Comparison of ENCODE assay signal across 12 cellular contexts in the genomic region with DNA sequence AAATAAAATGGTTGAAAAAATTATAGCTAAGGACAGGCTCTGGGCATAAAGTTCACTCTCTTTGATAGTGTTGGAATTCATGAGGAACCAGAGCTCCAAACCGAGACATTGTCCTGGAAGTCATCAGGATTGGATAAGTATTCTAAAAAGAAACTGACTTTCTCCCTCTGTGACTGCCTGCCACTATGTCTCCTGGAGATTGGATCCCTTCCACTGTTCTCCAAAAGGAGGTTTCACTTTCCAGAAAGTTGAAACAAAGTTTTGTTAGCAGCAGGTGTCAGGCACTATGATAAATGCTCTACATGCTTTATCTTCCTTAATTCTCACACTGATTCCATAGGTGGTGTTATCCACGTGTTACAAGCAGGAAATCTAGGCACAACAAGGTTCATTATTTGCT. TPM values are rescaled to one million over a fixed set of nuclear protein-coding genes. Genes with fewer than 3 reads are reported as not detected.
A peak's percentile ranks its signal among the peaks of the same experiment; 100 is the strongest.
DNase-seq lines count a peak whose midpoint lies in the region; ATAC-seq, FAIRE-seq and TF ChIP-seq lines count a peak whose summit lies in the region.
"Had no signal": no experiment of that assay in that cellular context is flagged by ENCODE, and none has a peak within 500 bp of the region (broad histone marks: within the 10 kb centered on the region; RNA-seq: fewer than 3 reads in every experiment).

No MANE protein-coding gene starts in this region.

- H3K9me3 Mint-ChIP-seq in nephron progenitor cell: no peaks in the 10 kb centered on the region

- intact Hi-C loops in pancreas (cut with DNase I): no loop called here

- no peak for FAIRE-seq in pancreas (lab: Jason Lieb, UNC)

- H3K36me3 Mint-ChIP-seq in nephron progenitor cell (ENCODE audit: low read depth): no peaks in the 10 kb centered on the region

- no peaks in the 10 kb centered on the region for H3K27me3 Mint-ChIP-seq in nephron progenitor cell (ENCODE audit: low read depth, poor library complexity)

- no peak overlapping the region for H3K4me3 ChIP-seq in pancreas
- H3K4me3 ChIP-seq: gastroesophageal sphincter had no signal

- no peak for TF ChIP-seq CTCF in pancreas (IDR thresholded peaks at IDR 0.05)
- TF ChIP-seq CTCF in nephron progenitor cell (IDR thresholded peaks at IDR 0.05): no peak

- peaks cover 11% of the 10 kb centered on the region for H3K4me1 Mint-ChIP-seq in nephron progenitor cell

- H3K9me3 ChIP-seq in pancreas: no peaks in the 10 kb centered on the region
- H3K9me3 ChIP-seq: gastroesophageal sphincter had no signal

- H3K4me1 ChIP-seq in pancreas: no peaks in the 10 kb centered on the region
- H3K4me1 ChIP-seq: gastroesophageal sphincter had no signal

- no peaks in the 10 kb centered on the region for H3K27me3 ChIP-seq in pancreas
- H3K27me3 ChIP-seq: gastroesophageal sphincter had no signal

- no peak for DNase-seq in pancreas
- no peak for DNase-seq in nephron progenitor cell
- DNase-seq in NCI-H748 (lab: John Stamatoyannopoulos, UW; ENCODE audit: unreplicated experiment): no peak
- no peak for DNase-seq in activated CD4-positive, alpha-beta T cell treated with anti-CD3 and anti-CD28 coated beads for 1 hour
- no peak for DNase-seq in stimulated activated CD4-positive, alpha-beta T cell treated with anti-CD3 and anti-CD28 coated beads, Interleukin-15, amount 100 ng/mL, for 24 hours
- DNase-seq: DMS79 treated with DMSO at 0.1 percent for 48 hours; NCI-H187; stimulated activated CD4-positive, alpha-beta T cell treated with anti-CD3 and anti-CD28 coated beads, Interleukin-4, amount 100 ng/mL, for 4 hours had no signal

- no peak overlapping the region for H3K27ac Mint-ChIP-seq in nephron progenitor cell

- ATAC-seq in GM19025 (IDR thresholded peaks at IDR 0.05; ENCODE audit: low read depth, unreplicated experiment) (peak; percentile 20), HG02759 (IDR thresholded peaks at IDR 0.05; ENCODE audit: unreplicated experiment) (peak; percentile 43), HG03558 (IDR thresholded peaks at IDR 0.05; ENCODE audit: extremely low read depth, unreplicated experiment) (peak; percentile 8), pancreas (peak in 3 of 4 donors; percentile 20 to 46 (median 22))
- ATAC-seq: gastroesophageal sphincter had no signal

- no peak overlapping the region for H3K4me3 Mint-ChIP-seq in nephron progenitor cell

- 28 to 37% methylated on average over 2 of the region's 2 CpGs for WGBS in pancreas, 2 donors

- no peak overlapping the region for H3K27ac ChIP-seq in pancreas
- H3K27ac ChIP-seq: gastroesophageal sphincter had no signal

- H3K36me3 ChIP-seq in pancreas: no peaks in the 10 kb centered on the region
- H3K36me3 ChIP-seq: gastroesophageal sphincter had no signal

RNA-seq across cellular contexts. Expression of a gene that starts 16.8 kb away (rescaled TPM):
- total RNA-seq in pancreas: 1 to 10 TPM in 2 of 6 donors, under 1 TPM in 4; 0.13 to 1.1 (median 0.34) TPM
- 1 to 10 TPM in 1 of 2 donors, under 1 TPM in 1; 0.57 to 2.0 TPM for polyA plus RNA-seq in pancreas
